In the genomic region with DNA sequence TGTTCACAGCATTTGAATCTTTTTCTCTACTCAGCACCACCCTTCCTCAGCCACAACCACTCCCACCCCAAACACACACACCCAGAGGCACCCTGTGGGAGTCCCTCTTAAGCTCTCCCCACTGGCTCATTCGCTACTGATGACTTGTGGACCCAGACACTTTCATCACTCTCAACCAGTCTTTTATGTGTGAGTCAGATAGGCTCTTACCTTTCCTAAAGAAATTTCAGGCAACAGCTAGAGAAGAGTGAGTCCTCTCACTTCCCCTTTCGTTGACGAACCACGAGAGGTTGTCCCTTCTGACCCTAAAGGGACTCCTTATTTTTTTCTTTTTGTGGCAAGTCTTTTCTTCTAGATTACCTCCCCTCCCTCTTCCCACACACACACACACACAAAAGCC, we compare ENCODE assay signal across 8 cellular contexts. TPM values are rescaled to one million over a fixed set of nuclear protein-coding genes. Genes with fewer than 3 reads are reported as not detected.
A peak's percentile ranks its signal among the peaks of the same experiment; 100 is the strongest.
DNase-seq lines count a peak whose midpoint lies in the region; ATAC-seq lines count a peak whose summit lies in the region.

No MANE protein-coding gene starts in this region.

- H3K4me1 ChIP-seq in adipocyte (ENCODE audit: control insufficient read depth, insufficient read depth, low read length) = peaks cover 22% of the 10 kb centered on the region

- DNase-seq in NOMO-1 (lab: John Stamatoyannopoulos, UW; ENCODE audit: unreplicated experiment in 2 of 2) (peak; percentile 74 to 94), adipocyte (ENCODE audit: low read depth) (peak; percentile 19), sciatic nerve (ENCODE audit: low spot score) (no peak), occipital lobe (lab: John Stamatoyannopoulos, UW) (no peak), NCI-H146 treated with DMSO at 0.1 percent for 48 hours (lab: John Stamatoyannopoulos, UW; ENCODE audit: unreplicated experiment) (no peak), NCI-H2107 treated with DMSO at 0.1 percent for 48 hours (lab: John Stamatoyannopoulos, UW; ENCODE audit: unreplicated experiment) (no peak)

- H3K4me3 ChIP-seq in adipocyte (ENCODE audit: low read length) = no peak overlapping the region

- ATAC-seq in GM18499 (IDR thresholded peaks at IDR 0.05; ENCODE audit: insufficient read depth, unreplicated experiment) = peak; percentile 99
- peak; percentile 95 for ATAC-seq in HG02588 (IDR thresholded peaks at IDR 0.05; ENCODE audit: unreplicated experiment)
- peak; percentile 13 for ATAC-seq in sciatic nerve

- H3K9ac ChIP-seq in adipocyte (ENCODE audit: low read length) = no peak overlapping the region

- intact Hi-C loops in sciatic nerve (cut with DNase I) = no loop called here

- H3K27me3 ChIP-seq in adipocyte (replicated peaks; ENCODE audit: control insufficient read depth, insufficient read depth, low read length) = no peaks in the 10 kb centered on the region

- no peaks in the 10 kb centered on the region for H3K36me3 ChIP-seq in adipocyte (ENCODE audit: control insufficient read depth, insufficient read depth, low read length, severe bottlenecking)

- H3K9me3 ChIP-seq in adipocyte (ENCODE audit: control insufficient read depth, low read length) = no peaks in the 10 kb centered on the region

RNA-seq across cellular contexts. Expression of gene ARHGAP31, which starts 58.1 kb away (rescaled TPM):
- 85.6 TPM for total RNA-seq in sciatic nerve
- total RNA-seq in occipital lobe = 3.7 TPM

Comparison
In these comparisons a context has a peak if more than half of its experiments do, and no peak if none do; other contexts are left out.
1. ATAC-seq: peak in every context shown above with its lines; median percentile 99 in GM18499; 95 in HG02588; 13 in sciatic nerve.
2. DNase-seq: peak in NOMO-1 (2 of 2) and adipocyte (single experiment); none in sciatic nerve (single experiment), occipital lobe (single experiment), NCI-H146 treated with DMSO at 0.1 percent for 48 hours (single experiment) and NCI-H2107 treated with DMSO at 0.1 percent for 48 hours (single experiment).
3. RNA of gene ARHGAP31, which starts 58.1 kb away (total RNA-seq): 85.6 TPM in sciatic nerve (single experiment); 3.7 TPM in occipital lobe (single experiment); every median in the first group is over 10 times any median in the second.